In the genomic region with DNA sequence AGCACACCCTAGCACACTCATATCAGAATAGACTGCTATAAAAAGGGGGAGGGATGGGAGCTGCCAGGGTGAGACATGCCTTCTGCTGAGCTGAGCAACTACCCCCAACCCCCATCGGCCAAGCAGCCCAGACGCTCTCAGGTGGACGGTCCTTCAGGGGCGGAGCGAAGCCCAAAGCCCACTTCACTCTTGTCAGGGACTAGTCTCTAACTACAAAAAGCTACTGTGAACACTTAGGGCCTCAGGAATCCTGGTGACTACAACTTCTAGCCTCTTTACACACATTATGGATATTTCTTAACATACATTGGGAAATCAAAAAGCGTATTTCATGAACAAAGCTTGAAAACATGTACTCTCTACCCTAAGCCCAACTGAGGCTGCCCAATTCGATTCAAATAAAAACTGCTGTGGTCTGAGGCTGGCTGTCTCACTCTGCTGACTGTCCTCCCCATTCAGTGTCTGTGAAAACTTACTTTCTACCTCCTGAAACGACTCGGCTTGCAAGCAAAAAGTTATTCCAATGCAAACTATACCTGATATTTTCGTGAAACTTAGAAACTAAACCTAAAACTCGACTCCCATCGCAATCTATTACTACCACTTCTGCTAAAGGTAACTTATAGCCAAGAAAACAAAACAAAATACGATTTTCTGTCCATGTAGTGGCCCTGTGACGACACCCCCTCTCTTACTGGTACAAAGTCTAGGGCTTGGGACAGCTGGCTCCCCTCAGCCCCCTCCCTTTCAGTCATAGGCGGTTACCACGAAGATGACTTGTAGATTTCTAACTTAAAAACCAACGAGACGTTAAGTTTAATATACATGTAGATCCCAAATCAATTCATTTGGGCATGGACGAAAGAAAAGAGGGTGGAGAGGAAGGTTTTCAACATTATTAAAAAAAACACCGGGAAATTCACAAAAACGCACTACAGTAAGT, we compare ENCODE assay signal across 2 cellular contexts.
TF ChIP-seq lines count a peak whose summit lies in the region.

No MANE protein-coding gene starts in this region.

TF ChIP-seq in SK-N-SH treated with all-trans-retinoic acid at 6 μM for 48 hours, 23 proteins besides CTCF, POLR2A, EP300 and RAD21:
- TF ChIP-seq, protein P1, sequence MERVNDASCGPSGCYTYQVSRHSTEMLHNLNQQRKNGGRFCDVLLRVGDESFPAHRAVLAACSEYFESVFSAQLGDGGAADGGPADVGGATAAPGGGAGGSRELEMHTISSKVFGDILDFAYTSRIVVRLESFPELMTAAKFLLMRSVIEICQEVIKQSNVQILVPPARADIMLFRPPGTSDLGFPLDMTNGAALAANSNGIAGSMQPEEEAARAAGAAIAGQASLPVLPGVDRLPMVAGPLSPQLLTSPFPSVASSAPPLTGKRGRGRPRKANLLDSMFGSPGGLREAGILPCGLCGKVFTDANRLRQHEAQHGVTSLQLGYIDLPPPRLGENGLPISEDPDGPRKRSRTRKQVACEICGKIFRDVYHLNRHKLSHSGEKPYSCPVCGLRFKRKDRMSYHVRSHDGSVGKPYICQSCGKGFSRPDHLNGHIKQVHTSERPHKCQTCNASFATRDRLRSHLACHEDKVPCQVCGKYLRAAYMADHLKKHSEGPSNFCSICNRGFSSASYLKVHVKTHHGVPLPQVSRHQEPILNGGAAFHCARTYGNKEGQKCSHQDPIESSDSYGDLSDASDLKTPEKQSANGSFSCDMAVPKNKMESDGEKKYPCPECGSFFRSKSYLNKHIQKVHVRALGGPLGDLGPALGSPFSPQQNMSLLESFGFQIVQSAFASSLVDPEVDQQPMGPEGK (CRISPR knock-in tag; IDR thresholded peaks at IDR 0.05; ENCODE audit: borderline replicate concordance): no peak
- TF ChIP-seq ARNTL (CRISPR knock-in tag; IDR thresholded peaks at IDR 0.05; ENCODE audit: borderline replicate concordance, low read depth) (no peak), ZNF70 (CRISPR knock-in tag; IDR thresholded peaks at IDR 0.05) (no peak), TCF4 (CRISPR knock-in tag; IDR thresholded peaks at IDR 0.05; ENCODE audit: borderline replicate concordance) (no peak), ZFP3 (CRISPR knock-in tag; IDR thresholded peaks at IDR 0.05) (no peak), ZNF8 (CRISPR knock-in tag; IDR thresholded peaks at IDR 0.05) (no peak), BACH2 (CRISPR knock-in tag; IDR thresholded peaks at IDR 0.05; ENCODE audit: borderline replicate concordance) (no peak), RARB (CRISPR knock-in tag; IDR thresholded peaks at IDR 0.05) (no peak), OSR1 (CRISPR knock-in tag; IDR thresholded peaks at IDR 0.05) (no peak)
- TF ChIP-seq, protein P2, sequence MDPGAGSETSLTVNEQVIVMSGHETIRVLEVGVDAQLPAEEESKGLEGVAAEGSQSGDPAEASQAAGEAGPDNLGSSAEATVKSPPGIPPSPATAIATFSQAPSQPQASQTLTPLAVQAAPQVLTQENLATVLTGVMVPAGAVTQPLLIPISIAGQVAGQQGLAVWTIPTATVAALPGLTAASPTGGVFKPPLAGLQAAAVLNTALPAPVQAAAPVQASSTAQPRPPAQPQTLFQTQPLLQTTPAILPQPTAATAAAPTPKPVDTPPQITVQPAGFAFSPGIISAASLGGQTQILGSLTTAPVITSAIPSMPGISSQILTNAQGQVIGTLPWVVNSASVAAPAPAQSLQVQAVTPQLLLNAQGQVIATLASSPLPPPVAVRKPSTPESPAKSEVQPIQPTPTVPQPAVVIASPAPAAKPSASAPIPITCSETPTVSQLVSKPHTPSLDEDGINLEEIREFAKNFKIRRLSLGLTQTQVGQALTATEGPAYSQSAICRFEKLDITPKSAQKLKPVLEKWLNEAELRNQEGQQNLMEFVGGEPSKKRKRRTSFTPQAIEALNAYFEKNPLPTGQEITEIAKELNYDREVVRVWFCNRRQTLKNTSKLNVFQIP (CRISPR knock-in tag; IDR thresholded peaks at IDR 0.05; ENCODE audit: borderline replicate concordance, low read depth): no peak
- TF ChIP-seq, protein P3, sequence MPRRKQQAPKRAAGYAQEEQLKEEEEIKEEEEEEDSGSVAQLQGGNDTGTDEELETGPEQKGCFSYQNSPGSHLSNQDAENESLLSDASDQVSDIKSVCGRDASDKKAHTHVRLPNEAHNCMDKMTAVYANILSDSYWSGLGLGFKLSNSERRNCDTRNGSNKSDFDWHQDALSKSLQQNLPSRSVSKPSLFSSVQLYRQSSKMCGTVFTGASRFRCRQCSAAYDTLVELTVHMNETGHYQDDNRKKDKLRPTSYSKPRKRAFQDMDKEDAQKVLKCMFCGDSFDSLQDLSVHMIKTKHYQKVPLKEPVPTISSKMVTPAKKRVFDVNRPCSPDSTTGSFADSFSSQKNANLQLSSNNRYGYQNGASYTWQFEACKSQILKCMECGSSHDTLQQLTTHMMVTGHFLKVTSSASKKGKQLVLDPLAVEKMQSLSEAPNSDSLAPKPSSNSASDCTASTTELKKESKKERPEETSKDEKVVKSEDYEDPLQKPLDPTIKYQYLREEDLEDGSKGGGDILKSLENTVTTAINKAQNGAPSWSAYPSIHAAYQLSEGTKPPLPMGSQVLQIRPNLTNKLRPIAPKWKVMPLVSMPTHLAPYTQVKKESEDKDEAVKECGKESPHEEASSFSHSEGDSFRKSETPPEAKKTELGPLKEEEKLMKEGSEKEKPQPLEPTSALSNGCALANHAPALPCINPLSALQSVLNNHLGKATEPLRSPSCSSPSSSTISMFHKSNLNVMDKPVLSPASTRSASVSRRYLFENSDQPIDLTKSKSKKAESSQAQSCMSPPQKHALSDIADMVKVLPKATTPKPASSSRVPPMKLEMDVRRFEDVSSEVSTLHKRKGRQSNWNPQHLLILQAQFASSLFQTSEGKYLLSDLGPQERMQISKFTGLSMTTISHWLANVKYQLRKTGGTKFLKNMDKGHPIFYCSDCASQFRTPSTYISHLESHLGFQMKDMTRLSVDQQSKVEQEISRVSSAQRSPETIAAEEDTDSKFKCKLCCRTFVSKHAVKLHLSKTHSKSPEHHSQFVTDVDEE (CRISPR knock-in tag; IDR thresholded peaks at IDR 0.05): no peak
- TF ChIP-seq, protein P4, sequence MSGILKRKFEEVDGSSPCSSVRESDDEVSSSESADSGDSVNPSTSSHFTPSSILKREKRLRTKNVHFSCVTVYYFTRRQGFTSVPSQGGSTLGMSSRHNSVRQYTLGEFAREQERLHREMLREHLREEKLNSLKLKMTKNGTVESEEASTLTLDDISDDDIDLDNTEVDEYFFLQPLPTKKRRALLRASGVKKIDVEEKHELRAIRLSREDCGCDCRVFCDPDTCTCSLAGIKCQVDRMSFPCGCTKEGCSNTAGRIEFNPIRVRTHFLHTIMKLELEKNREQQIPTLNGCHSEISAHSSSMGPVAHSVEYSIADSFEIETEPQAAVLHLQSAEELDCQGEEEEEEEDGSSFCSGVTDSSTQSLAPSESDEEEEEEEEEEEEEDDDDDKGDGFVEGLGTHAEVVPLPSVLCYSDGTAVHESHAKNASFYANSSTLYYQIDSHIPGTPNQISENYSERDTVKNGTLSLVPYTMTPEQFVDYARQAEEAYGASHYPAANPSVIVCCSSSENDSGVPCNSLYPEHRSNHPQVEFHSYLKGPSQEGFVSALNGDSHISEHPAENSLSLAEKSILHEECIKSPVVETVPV (CRISPR knock-in tag; IDR thresholded peaks at IDR 0.05): no peak

TF ChIP-seq in H1, 55 proteins besides CTCF, POLR2A, EP300 and RAD21:
- TF ChIP-seq SAP30 (IDR thresholded peaks at IDR 0.05; ENCODE audit: insufficient read depth, insufficient replicate concordance, low read length): peak; percentile 65
- peak; percentile 42; the same call in 1 of the 2 replicates for TF ChIP-seq SUZ12 (IDR thresholded peaks at IDR 0.05; ENCODE audit: low read length)
- no peak for TF ChIP-seq HDAC2 (IDR thresholded peaks at IDR 0.05; ENCODE audit: borderline replicate concordance in 1 of 2, low read depth in 2 of 2, low read length in 2 of 2)
- TF ChIP-seq, protein P5, sequence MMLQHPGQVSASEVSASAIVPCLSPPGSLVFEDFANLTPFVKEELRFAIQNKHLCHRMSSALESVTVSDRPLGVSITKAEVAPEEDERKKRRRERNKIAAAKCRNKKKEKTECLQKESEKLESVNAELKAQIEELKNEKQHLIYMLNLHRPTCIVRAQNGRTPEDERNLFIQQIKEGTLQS (IDR thresholded peaks at IDR 0.05; ENCODE audit: insufficient read depth, low read depth, low read length): no peak
TF ChIP-seq in H1: peak in this region for 2.
